ENCODE assay signal across 17 cellular contexts in the genomic region with DNA sequence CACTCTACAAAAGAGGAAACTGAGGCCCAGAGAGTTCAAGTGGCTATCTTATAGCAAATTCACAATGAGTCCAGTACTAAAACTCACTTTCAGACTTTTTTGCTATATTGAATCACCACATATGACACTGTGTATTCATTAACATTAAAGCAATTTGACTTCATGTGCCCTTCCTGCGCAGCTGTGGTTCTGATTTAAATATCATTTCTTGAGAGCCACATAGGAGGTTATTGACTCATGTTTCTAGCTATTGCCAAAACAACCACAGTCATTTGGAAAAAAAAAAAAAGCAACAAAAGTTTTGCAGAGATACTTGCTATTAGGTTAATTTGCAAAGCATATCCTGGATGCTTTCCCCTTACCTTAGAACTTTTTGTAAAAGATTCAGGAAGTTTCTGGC.
DNase-seq lines count a peak whose midpoint lies in the region; FAIRE-seq and TF ChIP-seq lines count a peak whose summit lies in the region.
"Had no signal": no experiment of that assay in that cellular context is flagged by ENCODE, and none has a peak within 500 bp of the region (broad histone marks: within the 10 kb centered on the region; RNA-seq: fewer than 3 reads in every experiment).

No MANE protein-coding gene starts in this region.

- H3K9me3 ChIP-seq in astrocyte (ENCODE audit: insufficient read depth, low read depth, low read length) (no peaks in the 10 kb centered on the region), WERI-Rb-1 (ENCODE audit: severe bottlenecking) (no peaks in the 10 kb centered on the region)

- H3K9me3 Mint-ChIP-seq in astrocyte (ENCODE audit: unreplicated experiment), result no peaks in the 10 kb centered on the region
- H3K9me3 Mint-ChIP-seq: GM23338, H9 had no signal

- H3K27me3 ChIP-seq in astrocyte (ENCODE audit: insufficient read depth, low read length) (no peaks in the 10 kb centered on the region), WERI-Rb-1 (ENCODE audit: insufficient read depth, low read depth, severe bottlenecking) (no peaks in the 10 kb centered on the region)

- H3K36me3 Mint-ChIP-seq in astrocyte (ENCODE audit: low read depth, unreplicated experiment), result no peaks in the 10 kb centered on the region
- H3K36me3 Mint-ChIP-seq: CD4-positive, alpha-beta memory T cell had no signal

- in situ Hi-C loops in astrocyte of the spinal cord (cut with HindIII; ENCODE audit: low sequenced_read_pairs), result no loop called here

- no peak overlapping the region for H3K4me2 ChIP-seq in astrocyte (ENCODE audit: low read length)
- H3K4me2 ChIP-seq: GM23338 had no signal

- H3K36me3 ChIP-seq in astrocyte (ENCODE audit: insufficient read depth, low read length), result no peaks in the 10 kb centered on the region
- H3K36me3 ChIP-seq in WERI-Rb-1, result peaks cover 38% of the 10 kb centered on the region

- no peaks in the 10 kb centered on the region for H4K20me1 ChIP-seq in astrocyte (ENCODE audit: insufficient read depth, low read length)

- peak; percentile 31 for DNase-seq in M059J (ENCODE audit: low read depth)
- peak; percentile 54 for DNase-seq in astrocyte (ENCODE audit: low read depth)
- DNase-seq in astrocyte of the spinal cord (ENCODE audit: low read depth, low spot score), result peak; percentile 28
- no peak for DNase-seq in WERI-Rb-1
- DNase-seq in GDM1 (lab: John Stamatoyannopoulos, UW), result no peak
- DNase-seq in NCI-H526 (lab: John Stamatoyannopoulos, UW), result no peak
- DNase-seq: C1 segment of cervical spinal cord; Calu3; CD4-positive, alpha-beta memory T cell; COR-L47; DMS153; DND-41; GF-D8; H9 had no signal

- no peak overlapping the region for H3K4me3 Mint-ChIP-seq in astrocyte (ENCODE audit: unreplicated experiment)
- H3K4me3 Mint-ChIP-seq: CD4-positive, alpha-beta memory T cell; GM23338; H9 had no signal

- TF ChIP-seq CTCF in astrocyte (IDR thresholded peaks at IDR 0.05; ENCODE audit: insufficient read depth, low read depth, low read length) (no peak), astrocyte of the spinal cord (IDR thresholded peaks at IDR 0.05; ENCODE audit: low read depth, low read length) (no peak), WERI-Rb-1 (IDR thresholded peaks at IDR 0.05; ENCODE audit: low read depth, low read length) (no peak)

- FAIRE-seq in astrocyte (lab: Jason Lieb, UNC), result no peak
- FAIRE-seq: GM12891, GM18507 had no signal

- no peak overlapping the region for H2AFZ ChIP-seq in astrocyte (ENCODE audit: low read depth, low read length)
- H2AFZ ChIP-seq: GM23338 had no signal

- H3K4me1 ChIP-seq in astrocyte (ENCODE audit: insufficient read depth, low read length), result peaks cover 2% of the 10 kb centered on the region

- no peak overlapping the region for H3K9ac ChIP-seq in astrocyte (ENCODE audit: low read length)

- no peaks in the 10 kb centered on the region for H3K4me1 Mint-ChIP-seq in astrocyte (ENCODE audit: low read depth, unreplicated experiment)

- H3K4me3 ChIP-seq in astrocyte (ENCODE audit: insufficient read depth, low read depth, low read length), result no peak overlapping the region
- no peak overlapping the region for H3K4me3 ChIP-seq in astrocyte of the spinal cord (ENCODE audit: low read depth, low read length)
- H3K4me3 ChIP-seq in WERI-Rb-1 (ENCODE audit: low read depth, low read length), result no peak overlapping the region
- H3K4me3 ChIP-seq: GM23338 had no signal

- no peaks in the 10 kb centered on the region for H3K79me2 ChIP-seq in astrocyte (ENCODE audit: insufficient read depth, low read length)

- peaks cover 4% of the 10 kb centered on the region for H3K27me3 Mint-ChIP-seq in astrocyte (ENCODE audit: low read depth, unreplicated experiment)
- H3K27me3 Mint-ChIP-seq: CD4-positive, alpha-beta memory T cell had no signal

- no peak overlapping the region for H3K27ac Mint-ChIP-seq in astrocyte (ENCODE audit: unreplicated experiment)
- H3K27ac Mint-ChIP-seq: CD4-positive, alpha-beta memory T cell; GM23338; H9 had no signal

- no peak overlapping the region for H3K27ac ChIP-seq in astrocyte (ENCODE audit: low read depth, low read length)
- H3K27ac ChIP-seq in WERI-Rb-1, result no peak overlapping the region

Comparison
In these comparisons a context has a peak if more than half of its experiments do, and no peak if none do; other contexts are left out.
1. DNase-seq: peak in M059J (single experiment), astrocyte (single experiment) and astrocyte of the spinal cord (single experiment); none in WERI-Rb-1 (single experiment), GDM1 (single experiment) and NCI-H526 (0 of 2).